Comparison of ENCODE assay signal across 8 cellular contexts in genomic region chr17:38731526-38732294, GRCh38. TPM values are rescaled to one million over a fixed set of nuclear protein-coding genes. Genes with fewer than 3 reads are reported as not detected.
A peak's percentile ranks its signal among the peaks of the same experiment; 100 is the strongest.
DNase-seq lines count a peak whose midpoint lies in the region; ATAC-seq and TF ChIP-seq lines count a peak whose summit lies in the region.

No MANE protein-coding gene starts in this region.

- no peak for TF ChIP-seq EP300 in SK-N-SH (IDR thresholded peaks at IDR 0.05; ENCODE audit: borderline replicate concordance in 1 of 2, low read depth in 1 of 2, low read length in 1 of 2)

- peaks cover 37% of the 10 kb centered on the region for H3F3A ChIP-seq in SK-N-SH (replicated peaks; ENCODE audit: insufficient read depth)

- peaks cover 30% of the 10 kb centered on the region; the same call in 1 of the 2 replicates for H3K79me2 ChIP-seq in SK-N-SH (ENCODE audit: insufficient read depth)
- peaks cover 7% of the 10 kb centered on the region for H3K79me2 ChIP-seq in hepatocyte

- H3K36me3 ChIP-seq in SK-N-SH (replicated peaks in 1 of 2; ENCODE audit: control insufficient read depth in 1 of 2, insufficient read depth in 2 of 2, low read length in 1 of 2) (peaks cover 12 to 30% of the 10 kb centered on the region in 2 experiments), hepatocyte (replicated peaks; ENCODE audit: insufficient read depth, low read depth) (no peaks in the 10 kb centered on the region), subcutaneous abdominal adipose tissue (ENCODE audit: control insufficient read depth in 5 of 5, insufficient read depth in 5 of 5, low read length in 5 of 5) (peaks cover 0 to 38% (median 27%) of the 10 kb centered on the region in 5 donors)

- POLR2A ChIA-PET in SK-N-SH (lab: Yijun Ruan, JAX) (interaction anchor here (0.6 to 2.2 kb wide), 7 partner anchors 10 to 149 kb away, joined by 3 to 9 read pairs (median 5); partner anchors contain the start of gene MLLT6), WTC11 (lab: Charles Lee) (interaction anchor here (0.7 to 1.7 kb wide), 2 partner anchors 12 to 16 kb away, joined by 3 to 4 read pairs; no protein-coding TSS in a partner anchor)

- ATAC-seq in SK-N-SH treated with all-trans-retinoic acid at 6 μM for 48 hours (no peak), WTC11 (no peak)

- H3K4me3 Mint-ChIP-seq in WTC11 = peak overlapping the region; percentile 94; the same call in 1 of the 2 replicates

- no peaks in the 10 kb centered on the region for H3K9me3 ChIP-seq in SK-N-SH
- H3K9me3 ChIP-seq in hepatocyte (ENCODE audit: low read depth) = no peaks in the 10 kb centered on the region
- H3K9me3 ChIP-seq in subcutaneous abdominal adipose tissue (ENCODE audit: control insufficient read depth in 5 of 5, low read length in 5 of 5) = no peaks in the 10 kb centered on the region

- WGBS in SK-N-SH (ENCODE audit: low lambda C conversion rate) = 95% methylated on average over 7 of the region's 8 CpGs
- 90% methylated on average over 8 of the region's 8 CpGs for WGBS in hepatocyte (ENCODE audit: low lambda C conversion rate, missing lambda C conversion rate)

- no peak overlapping the region for H2AFZ ChIP-seq in SK-N-SH (ENCODE audit: low read depth)
- no peak overlapping the region for H2AFZ ChIP-seq in hepatocyte

- CTCF ChIA-PET in SK-N-SH (lab: Yijun Ruan, JAX) = interaction anchor here (0.9 to 7.4 kb wide), 13 partner anchors 13 to 222 kb away, joined by 3 to 88 read pairs (median 6); partner anchors contain the start of genes EPOP, MLLT6 and PCGF2
- CTCF ChIA-PET in WTC11 (lab: Charles Lee) = interaction anchor here (1.0 to 2.6 kb wide), 11 partner anchors 12 to 173 kb away, joined by 3 to 22 read pairs (median 5); partner anchors contain the start of gene EPOP

- H3K9me3 Mint-ChIP-seq in WTC11 = no peaks in the 10 kb centered on the region

- H3K9me2 ChIP-seq in SK-N-SH (no peaks in the 10 kb centered on the region), hepatocyte (replicated peaks; ENCODE audit: insufficient read depth) (no peaks in the 10 kb centered on the region)

- peaks cover 40% of the 10 kb centered on the region for H3K4me1 Mint-ChIP-seq in WTC11

- H3K9ac ChIP-seq in SK-N-SH = 0 out of 2 replicates have a peak overlapping the region, but pooled peaks have one; percentile 89
- peak overlapping the region in 3 of 5 donors; percentile 35 to 60 (median 56) for H3K9ac ChIP-seq in subcutaneous abdominal adipose tissue (ENCODE audit: low read length in 5 of 5)

- peak overlapping the region; percentile 90 for H3K4me2 ChIP-seq in SK-N-SH
- peak overlapping the region; percentile 94 for H3K4me2 ChIP-seq in hepatocyte

- H3K4me3 ChIP-seq in SK-N-SH (ENCODE audit: low read depth in 2 of 2, low read length in 1 of 2) (peak overlapping the region; percentile 78 to 79; a peak in 3 of 4 replicates), hepatocyte (no peak overlapping the region), subcutaneous abdominal adipose tissue (ENCODE audit: low read depth in 1 of 5, low read length in 5 of 5) (peak overlapping the region in 4 of 5 donors; percentile 25 to 92 (median 74))

- TF ChIP-seq CTCF in SK-N-SH (IDR thresholded peaks at IDR 0.05) (no peak), WTC11 (IDR thresholded peaks at IDR 0.05) (no peak), hepatocyte (IDR thresholded peaks at IDR 0.05; ENCODE audit: poor library complexity) (no peak)

- H3K27me3 Mint-ChIP-seq in WTC11 (ENCODE audit: low read depth) = peaks cover 23% of the 10 kb centered on the region

- no peaks in the 10 kb centered on the region for H3K27me3 ChIP-seq in SK-N-SH (ENCODE audit: insufficient read depth)
- no peaks in the 10 kb centered on the region for H3K27me3 ChIP-seq in hepatocyte
- H3K27me3 ChIP-seq in subcutaneous abdominal adipose tissue (ENCODE audit: control insufficient read depth in 5 of 5, insufficient read depth in 4 of 5, low read length in 5 of 5) = no peaks in the 10 kb centered on the region

- H3K4me1 ChIP-seq in SK-N-SH (ENCODE audit: control insufficient read depth in 1 of 2, insufficient read depth in 2 of 2, low read depth in 1 of 2, low read length in 1 of 2) (peaks cover 10 to 69% of the 10 kb centered on the region in 2 experiments; a peak in 1 of 4 replicates), hepatocyte (ENCODE audit: insufficient read depth) (peaks cover 23% of the 10 kb centered on the region), subcutaneous abdominal adipose tissue (ENCODE audit: control insufficient read depth in 5 of 5, insufficient read depth in 5 of 5, low read length in 5 of 5) (peaks cover 12 to 54% (median 46%) of the 10 kb centered on the region in 5 donors)

- DNase-seq in SK-N-SH (no peak), WTC11 (ENCODE audit: low spot score) (no peak), hepatocyte (ENCODE audit: low spot score) (no peak), NCI-H748 treated with DMSO at 0.1 percent for 48 hours (lab: John Stamatoyannopoulos, UW) (no peak), NCI-H748 (lab: John Stamatoyannopoulos, UW; ENCODE audit: unreplicated experiment) (no peak), middle frontal gyrus (ENCODE audit: extremely low spot score, low spot score) (no peak)

- H4K20me1 ChIP-seq in SK-N-SH (ENCODE audit: insufficient read depth) (peaks cover 23% of the 10 kb centered on the region; the same call in 1 of the 2 replicates), hepatocyte (ENCODE audit: insufficient read depth, poor library complexity, severe bottlenecking) (peaks cover 14% of the 10 kb centered on the region)

- H3K27ac ChIP-seq in SK-N-SH (ENCODE audit: low read depth in 2 of 2, low read length in 1 of 2) (peak overlapping the region; percentile 12 to 98; a peak in 3 of 4 replicates), hepatocyte (peak overlapping the region; percentile 95), subcutaneous abdominal adipose tissue (ENCODE audit: low read depth, low read length) (peak overlapping the region; percentile 87)

- H3K27ac Mint-ChIP-seq in WTC11 = peak overlapping the region; percentile 69; the same call in 1 of the 2 replicates

- TF ChIP-seq RAD21 in SK-N-SH (IDR thresholded peaks at IDR 0.05; ENCODE audit: low read length) = no peak

- H3K36me3 Mint-ChIP-seq in WTC11 = peaks cover 2% of the 10 kb centered on the region; the same call in 1 of the 2 replicates

TF ChIP-seq in SK-N-SH, 30 proteins besides CTCF, POLR2A, EP300 and RAD21 (continues in another document):
- TF ChIP-seq TEAD4 (IDR thresholded peaks at IDR 0.05; ENCODE audit: borderline replicate concordance, insufficient read depth) = no peak
- 0 out of 2 replicates have a peak, but pooled peaks have one; percentile 11 for TF ChIP-seq POLR2AphosphoS5 (IDR thresholded peaks at IDR 0.05; ENCODE audit: low read depth, low read length)

TF ChIP-seq in SK-N-SH treated with all-trans-retinoic acid at 6 μM for 48 hours, 23 proteins besides CTCF, POLR2A, EP300 and RAD21 (continues in another document):
- no peak for TF ChIP-seq CSDC2 (CRISPR knock-in tag; IDR thresholded peaks at IDR 0.05)

TF ChIP-seq in WTC11, 78 proteins besides CTCF, POLR2A, EP300 and RAD21 (continues in another document):
- TF ChIP-seq PRRX2 (CRISPR knock-in tag; IDR thresholded peaks at IDR 0.05) = no peak
- no peak for TF ChIP-seq GTF2I (CRISPR knock-in tag; conservative IDR thresholded peaks at IDR 0.05)
- TF ChIP-seq FOXK1 (CRISPR knock-in tag; IDR thresholded peaks at IDR 0.05) = no peak
- TF ChIP-seq HMGXB4 (CRISPR knock-in tag; IDR thresholded peaks at IDR 0.05) = no peak
- no peak for TF ChIP-seq RORB (CRISPR knock-in tag; IDR thresholded peaks at IDR 0.05)
- TF ChIP-seq ATF1 (CRISPR knock-in tag; IDR thresholded peaks at IDR 0.05) = no peak
- no peak for TF ChIP-seq SP1 (CRISPR knock-in tag; conservative IDR thresholded peaks at IDR 0.05)

RNA-seq across cellular contexts. Expression of gene CISD3, which starts 1.6 kb away (rescaled TPM):
- polyA plus RNA-seq in SK-N-SH (2012; rRNA removed) (12.9 and 16.5 TPM in 2 replicates), hepatocyte (37.0 and 41.6 TPM in 2 replicates)
- polyA plus RNA-seq in SK-N-SH (2012; cell fraction: cytosol; rRNA removed) = 9.3 and 10.9 TPM in 2 replicates
- polyA plus RNA-seq in SK-N-SH (2012; cell fraction: nucleus; rRNA removed) = 5.9 and 8.6 TPM in 2 replicates
- total RNA-seq in WTC11 (2021) (12.1 to 15.7 TPM (median 15.6 TPM) in 3 replicates), hepatocyte (4.9 and 5.0 TPM in 2 replicates)

RNA-seq across cellular contexts. Expression of gene PCGF2, which starts 16.4 kb away (rescaled TPM):
- polyA plus RNA-seq in SK-N-SH (2012; rRNA removed) (24.2 and 39.8 TPM in 2 replicates), hepatocyte (11.0 and 13.0 TPM in 2 replicates)
- 23.0 and 26.3 TPM in 2 replicates for polyA plus RNA-seq in SK-N-SH (2012; cell fraction: cytosol; rRNA removed)
- polyA plus RNA-seq in SK-N-SH (2012; cell fraction: nucleus; rRNA removed) = 54.1 and 67.6 TPM in 2 replicates
- total RNA-seq in WTC11 (2021) (102 to 111 TPM (median 104 TPM) in 3 replicates), hepatocyte (7.2 and 8.7 TPM in 2 replicates)

RNA-seq across cellular contexts. Expression of gene PSMB3, which starts 20.8 kb away (rescaled TPM):
- polyA plus RNA-seq in SK-N-SH (2012; rRNA removed) = 480 and 533 TPM in 2 replicates
- 326 and 421 TPM in 2 replicates for polyA plus RNA-seq in SK-N-SH (2012; cell fraction: cytosol; rRNA removed)
- 286 and 336 TPM in 2 replicates for polyA plus RNA-seq in SK-N-SH (2012; cell fraction: nucleus; rRNA removed)
- total RNA-seq in WTC11 (2021) = 266 to 273 TPM (median 266 TPM) in 3 replicates
- 127 and 166 TPM in 2 replicates for total RNA-seq in hepatocyte
- 252 and 275 TPM in 2 replicates for polyA plus RNA-seq in hepatocyte

RNA-seq across cellular contexts. Expression of gene MLLT6, which starts 26.6 kb away (rescaled TPM):
- polyA plus RNA-seq in SK-N-SH (2012; rRNA removed) (41.5 and 43.6 TPM in 2 replicates), hepatocyte (10.6 and 11.0 TPM in 2 replicates)
- 11.5 and 18.3 TPM in 2 replicates for polyA plus RNA-seq in SK-N-SH (2012; cell fraction: cytosol; rRNA removed)
- 118 and 131 TPM in 2 replicates for polyA plus RNA-seq in SK-N-SH (2012; cell fraction: nucleus; rRNA removed)
- total RNA-seq in WTC11 (2021) (34.4 to 48.0 TPM (median 36.6 TPM) in 3 replicates), hepatocyte (27.5 and 31.2 TPM in 2 replicates)

RNA-seq across cellular contexts. Expression of gene EPOP, which starts 57.0 kb away (rescaled TPM):
- 2.7 and 3.1 TPM in 2 replicates for polyA plus RNA-seq in SK-N-SH (2012; rRNA removed)
- 3.4 and 4.0 TPM in 2 replicates for polyA plus RNA-seq in SK-N-SH (2012; cell fraction: cytosol; rRNA removed)
- polyA plus RNA-seq in SK-N-SH (2012; cell fraction: nucleus; rRNA removed) = 2.8 and 4.0 TPM in 2 replicates
- total RNA-seq in WTC11 (2021) = 8.7 to 12.3 TPM (median 9.0 TPM) in 3 replicates
- 0.92 and 0.93 TPM in 2 replicates for total RNA-seq in hepatocyte
- polyA plus RNA-seq in hepatocyte = 0.37 and 0.45 TPM in 2 replicates

Comparison
In these comparisons a context has a peak if more than half of its experiments do, and no peak if none do; other contexts are left out.
1. RNA of gene PCGF2, which starts 16.4 kb away (total RNA-seq): 102 to 111 TPM in WTC11; 7.2 to 8.7 TPM in hepatocyte; every median in the first group is over 10 times any median in the second.
2. Peak in every context shown above with its lines, with median percentiles within 50 percentile points of each other: H3K27ac ChIP-seq.